Comparison of ENCODE assay signal across 9 cellular contexts in the genomic region with DNA sequence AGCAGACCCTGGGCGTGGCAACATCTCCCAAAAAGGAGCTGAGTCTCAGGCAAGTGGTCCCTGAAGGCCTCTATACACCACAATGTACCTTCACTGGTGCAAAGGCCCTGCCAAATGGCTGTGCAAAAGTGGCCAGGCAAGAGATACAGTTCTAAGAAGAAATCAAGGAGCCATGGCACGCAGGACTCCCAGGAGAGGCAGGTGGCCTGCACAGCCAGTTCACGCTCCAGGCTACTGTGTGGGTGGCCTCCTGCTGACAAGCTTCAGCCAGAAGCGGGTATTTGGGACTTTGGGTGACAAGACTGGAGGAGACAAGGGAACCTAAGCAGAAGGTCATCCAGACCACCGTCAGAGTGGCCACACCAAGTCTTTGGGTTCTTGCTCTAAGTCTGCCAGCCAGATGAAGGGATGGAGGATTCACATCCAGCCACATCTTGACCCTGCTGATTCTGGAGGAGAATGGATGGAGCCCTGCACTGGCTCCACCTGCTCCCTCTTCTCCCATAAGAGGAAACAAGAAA. TPM values are rescaled to one million over a fixed set of nuclear protein-coding genes. Genes with fewer than 3 reads are reported as not detected.
DNase-seq lines count a peak whose midpoint lies in the region; ATAC-seq lines count a peak whose summit lies in the region.
"Had no signal": no experiment of that assay in that cellular context is flagged by ENCODE, and none has a peak within 500 bp of the region (broad histone marks: within the 10 kb centered on the region; RNA-seq: fewer than 3 reads in every experiment).

No MANE protein-coding gene starts in this region.

- peaks cover 41% of the 10 kb centered on the region for H3K4me1 Mint-ChIP-seq in activated CD4-positive, alpha-beta T cell treated with anti-CD3 and anti-CD28 coated beads, Interleukin-2, amount 10 ng/mL, durations not matched to agents 7 days and 5 days
- H3K4me1 Mint-ChIP-seq in T-helper 17 cell, result peaks cover 45% of the 10 kb centered on the region
- H3K4me1 Mint-ChIP-seq in memory B cell, result peaks cover 49% of the 10 kb centered on the region

- POLR2A ChIA-PET in activated CD4-positive, alpha-beta T cell treated with anti-CD3 and anti-CD28 coated beads, Interleukin-2, amount 10 ng/mL, durations not matched to agents 7 days and 5 days (lab: Charles Lee), result no interaction called here

- WGBS in aorta, 2 donors, result 75 to 97% methylated on average over 5 of the region's 5 CpGs

- no peaks in the 10 kb centered on the region for H3K27me3 Mint-ChIP-seq in activated CD4-positive, alpha-beta T cell treated with anti-CD3 and anti-CD28 coated beads, Interleukin-2, amount 10 ng/mL, durations not matched to agents 7 days and 5 days
- H3K27me3 Mint-ChIP-seq in T-helper 17 cell (no peaks in the 10 kb centered on the region), memory B cell (no peaks in the 10 kb centered on the region)

- no peaks in the 10 kb centered on the region for H3K9me3 Mint-ChIP-seq in activated CD4-positive, alpha-beta T cell treated with anti-CD3 and anti-CD28 coated beads, Interleukin-2, amount 10 ng/mL, durations not matched to agents 7 days and 5 days
- no peaks in the 10 kb centered on the region for H3K9me3 Mint-ChIP-seq in memory B cell

- no peaks in the 10 kb centered on the region for H3K9me3 ChIP-seq in T-helper 17 cell (ENCODE audit: control insufficient read depth, low read length, poor library complexity, severe bottlenecking)
- H3K9me3 ChIP-seq in aorta (ENCODE audit: control insufficient read depth, low read length), result no peaks in the 10 kb centered on the region
- H3K9me3 ChIP-seq: mucosa of descending colon had no signal

- H3K36me3 ChIP-seq in aorta (ENCODE audit: control insufficient read depth in 1 of 2, insufficient read depth in 2 of 2, low read length in 1 of 2), result no peaks in the 10 kb centered on the region

- CTCF ChIA-PET in activated CD4-positive, alpha-beta T cell treated with anti-CD3 and anti-CD28 coated beads, Interleukin-2, amount 10 ng/mL, durations not matched to agents 7 days and 5 days (lab: Charles Lee), result interaction anchor here (0.8 to 1.4 kb wide), 4 partner anchors 24 to 564 kb away, joined by 3 to 4 read pairs (median 3); no protein-coding TSS in a partner anchor

- H3K36me3 Mint-ChIP-seq in activated CD4-positive, alpha-beta T cell treated with anti-CD3 and anti-CD28 coated beads, Interleukin-2, amount 10 ng/mL, durations not matched to agents 7 days and 5 days (ENCODE audit: low read depth), result no peaks in the 10 kb centered on the region
- H3K36me3 Mint-ChIP-seq in T-helper 17 cell (ENCODE audit: low read depth), result no peaks in the 10 kb centered on the region
- H3K36me3 Mint-ChIP-seq in memory B cell, result peaks cover 2% of the 10 kb centered on the region

- H3K4me3 Mint-ChIP-seq in activated CD4-positive, alpha-beta T cell treated with anti-CD3 and anti-CD28 coated beads, Interleukin-2, amount 10 ng/mL, durations not matched to agents 7 days and 5 days, result no peak overlapping the region
- H3K4me3 Mint-ChIP-seq in T-helper 17 cell (peak overlapping the region; percentile 90), memory B cell (peak overlapping the region; percentile 60)

- H3K27ac ChIP-seq in substantia nigra (ENCODE audit: low read depth, low read length, poor library complexity, severe bottlenecking) (peak overlapping the region; percentile 97), aorta (ENCODE audit: low read depth in 1 of 2, low read length in 2 of 2) (peak overlapping the region in 1 of 2 donors; percentile 31)

- peaks cover 0 to 3% of the 10 kb centered on the region in 2 donors for H3K4me1 ChIP-seq in aorta (ENCODE audit: control insufficient read depth in 1 of 2, insufficient read depth in 2 of 2, low read length in 2 of 2)

- peak overlapping the region; percentile 94 for H3K27ac Mint-ChIP-seq in activated CD4-positive, alpha-beta T cell treated with anti-CD3 and anti-CD28 coated beads, Interleukin-2, amount 10 ng/mL, durations not matched to agents 7 days and 5 days
- H3K27ac Mint-ChIP-seq in T-helper 17 cell (peak overlapping the region; percentile 99), memory B cell (peak overlapping the region; percentile 95)

- H3K27me3 ChIP-seq in aorta (ENCODE audit: control insufficient read depth in 1 of 2, insufficient read depth in 2 of 2, low read length in 1 of 2), result no peaks in the 10 kb centered on the region

- no peak for ATAC-seq in T-helper 17 cell
- ATAC-seq in memory B cell (ENCODE audit: low read depth), result no peak
- no peak for ATAC-seq in HG03565 (IDR thresholded peaks at IDR 0.05; ENCODE audit: unreplicated experiment)
- no peak for ATAC-seq in aorta (ENCODE audit: low FRiP score)
- ATAC-seq: mucosa of descending colon had no signal

- H3K4me3 ChIP-seq in aorta (ENCODE audit: low read length in 2 of 2), result no peak overlapping the region
- H3K4me3 ChIP-seq: mucosa of descending colon had no signal

- intact Hi-C loops in aorta (cut with DNase I), result no loop called here

- DNase-seq in activated CD4-positive, alpha-beta T cell treated with anti-CD3 and anti-CD28 coated beads, Interleukin-2, amount 10 ng/mL, durations not matched to agents 7 days and 5 days, result no peak
- no peak for DNase-seq in activated CD4-positive, alpha-beta T cell treated with anti-CD3 and anti-CD28 coated beads for 1 hour
- DNase-seq in T-helper 17 cell (no peak), memory B cell (ENCODE audit: low spot score in 2 of 2) (no peak), substantia nigra (lab: John Stamatoyannopoulos, UW) (no peak), aorta (no peak)
- DNase-seq in stimulated activated CD4-positive, alpha-beta T cell treated with anti-CD3 and anti-CD28 coated beads, Interleukin-4, amount 100 ng/mL, for 1 hour, result no peak

RNA-seq across cellular contexts. Expression of a gene that starts 20.5 kb away (rescaled TPM):
- 10 to 100 TPM; 81.7 to 82.2 TPM for total RNA-seq in activated CD4-positive, alpha-beta T cell treated with anti-CD3 and anti-CD28 coated beads, Interleukin-2, amount 10 ng/mL, durations not matched to agents 7 days and 5 days
- total RNA-seq in T-helper 17 cell, result 100 to 1,000 TPM; 217 to 257 TPM
- total RNA-seq in aorta, result 100 to 1,000 TPM; 302 to 388 TPM
- 10 to 100 TPM; 35.3 to 48.6 TPM for polyA plus RNA-seq in aorta
